8 cellular contexts compared by ENCODE assay signal in the genomic region with DNA sequence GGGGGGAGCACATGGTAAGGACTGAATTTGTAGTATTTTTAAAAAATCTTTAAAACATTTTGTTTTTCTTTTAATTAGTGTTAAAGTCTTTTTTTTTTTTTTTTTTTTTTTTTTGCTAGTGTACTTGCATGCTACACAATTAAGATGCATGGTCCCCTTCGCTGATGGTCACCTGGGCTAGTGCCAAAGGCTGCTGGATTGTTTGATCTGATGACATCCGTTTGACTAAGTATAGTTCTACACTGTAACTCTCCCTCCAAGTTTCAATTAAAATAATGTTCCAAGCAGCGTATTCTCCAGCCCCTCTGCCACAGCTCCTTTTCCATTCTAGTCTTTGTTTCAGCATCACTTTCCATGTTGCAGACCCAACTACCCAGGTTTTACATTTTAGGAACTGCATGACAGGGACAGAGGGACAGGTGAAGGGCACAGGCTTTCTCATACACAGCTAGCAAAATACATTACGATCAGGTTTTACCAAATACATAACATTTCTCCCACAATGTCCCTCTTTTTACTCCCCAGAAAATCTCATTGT. TPM values are rescaled to one million over a fixed set of nuclear protein-coding genes. Genes with fewer than 3 reads are reported as not detected.
DNase-seq lines count a peak whose midpoint lies in the region; ATAC-seq and TF ChIP-seq lines count a peak whose summit lies in the region.

No MANE protein-coding gene starts in this region.

- no peak for ATAC-seq in Right ventricle myocardium inferior

- DNase-seq in Right ventricle myocardium inferior (ENCODE audit: missing footprints) (peak; percentile 22), cardiac septum (ENCODE audit: low spot score) (no peak), adipocyte (ENCODE audit: low read depth) (no peak), kidney tubule cell (ENCODE audit: low spot score) (peak; percentile 5), type B pancreatic cell (ENCODE audit: extremely low spot score, unreplicated experiment) (no peak), islet precursor cell (no peak), NCI-H774 (lab: John Stamatoyannopoulos, UW) (no peak), Ammon's horn (ENCODE audit: low spot score) (no peak)

- H3K9me3 ChIP-seq in adipocyte (ENCODE audit: control insufficient read depth, low read length), result no peaks in the 10 kb centered on the region

- H3K4me3 Mint-ChIP-seq in type B pancreatic cell, result peak overlapping the region; percentile 83

- peak overlapping the region; percentile 88 for H3K4me3 ChIP-seq in adipocyte (ENCODE audit: low read length)

- no peaks in the 10 kb centered on the region for H3K36me3 ChIP-seq in adipocyte (ENCODE audit: control insufficient read depth, insufficient read depth, low read length, severe bottlenecking)

- intact Hi-C loops in Right ventricle myocardium inferior (cut with DNase I) (loop anchor here (2.0 to 10.0 kb wide), 2 partner anchors 81 to 321 kb away; no protein-coding TSS in a partner anchor), cardiac septum (cut with DNase I) (loop anchor here (5.0 to 10.0 kb wide), 3 partner anchors 83 to 321 kb away; a partner anchor contains a TSS)

- no peak for TF ChIP-seq CTCF in type B pancreatic cell (conservative IDR thresholded peaks at IDR 0.05)

- H3K27ac Mint-ChIP-seq in type B pancreatic cell, result peak overlapping the region; percentile 80

- peaks cover 19% of the 10 kb centered on the region for H3K4me1 Mint-ChIP-seq in type B pancreatic cell (ENCODE audit: unreplicated experiment)

- H3K27me3 ChIP-seq in adipocyte (replicated peaks; ENCODE audit: control insufficient read depth, insufficient read depth, low read length), result no peaks in the 10 kb centered on the region

- H3K27me3 Mint-ChIP-seq in type B pancreatic cell, result no peaks in the 10 kb centered on the region

- no peaks in the 10 kb centered on the region for H3K36me3 Mint-ChIP-seq in type B pancreatic cell

- no peaks in the 10 kb centered on the region for H3K9me3 Mint-ChIP-seq in type B pancreatic cell

- H3K9ac ChIP-seq in adipocyte (ENCODE audit: low read length), result no peak overlapping the region

- peaks cover 9% of the 10 kb centered on the region for H3K4me1 ChIP-seq in adipocyte (ENCODE audit: control insufficient read depth, insufficient read depth, low read length)

RNA-seq across cellular contexts. Expression of a gene that starts 0.9 kb away (rescaled TPM):
- total RNA-seq in Right ventricle myocardium inferior, result 30.1 TPM
- total RNA-seq in cardiac septum, result 12.2 TPM
- 26.5 and 28.0 TPM in 2 replicates for total RNA-seq in type B pancreatic cell (ENCODE audit: low replicate concordance)

Comparison
In these comparisons a context has a peak if more than half of its experiments do, and no peak if none do; other contexts are left out.
1. DNase-seq: peak in Right ventricle myocardium inferior (single experiment) and kidney tubule cell (single experiment); none in cardiac septum (single experiment), adipocyte (single experiment), type B pancreatic cell (single experiment), islet precursor cell (single experiment), NCI-H774 (single experiment) and Ammon's horn (single experiment).